1 cellular context compared by ENCODE assay signal in genomic region chr12:116561181-116561821, GRCh38.
TF ChIP-seq lines count a peak whose summit lies in the region.

No MANE protein-coding gene starts in this region.

TF ChIP-seq in H1, 55 proteins besides CTCF, POLR2A, EP300 and RAD21 (continued from another document):
- no peak for TF ChIP-seq ATF2 (IDR thresholded peaks at IDR 0.05; ENCODE audit: low read length)
- TF ChIP-seq CEBPB (IDR thresholded peaks at IDR 0.05; ENCODE audit: low read depth, low read length): no peak
- no peak for TF ChIP-seq CREB1 (IDR thresholded peaks at IDR 0.05)
- TF ChIP-seq ZNF274 (IDR thresholded peaks at IDR 0.05; ENCODE audit: borderline replicate concordance, extremely low read depth, low read length): no peak
- no peak for TF ChIP-seq CHD1 (IDR thresholded peaks at IDR 0.05; ENCODE audit: low read depth, low read length)
- no peak for TF ChIP-seq KDM5A (IDR thresholded peaks at IDR 0.05; ENCODE audit: low read length)
- TF ChIP-seq POU5F1 (IDR thresholded peaks at IDR 0.05; ENCODE audit: low read depth, low read length): no peak
- TF ChIP-seq JUN (IDR thresholded peaks at IDR 0.05; ENCODE audit: low read depth, low read length): no peak
- TF ChIP-seq MAFK (IDR thresholded peaks at IDR 0.05; ENCODE audit: low read depth, low read length): no peak
- TF ChIP-seq CBX5 (IDR thresholded peaks at IDR 0.05; ENCODE audit: low read depth, low read length): no peak
- no peak for TF ChIP-seq YY1 (IDR thresholded peaks at IDR 0.05; ENCODE audit: low read depth, low read length)
- no peak for TF ChIP-seq CTBP2 (IDR thresholded peaks at IDR 0.05; ENCODE audit: borderline replicate concordance, insufficient read depth, insufficient read length, low read length)
- no peak for TF ChIP-seq TAF7 (optimal IDR thresholded peaks at IDR 0.05; ENCODE audit: borderline replicate concordance, low read depth, low read length)
- TF ChIP-seq TCF12 (IDR thresholded peaks at IDR 0.05; ENCODE audit: low read depth, low read length): no peak
- TF ChIP-seq CHD2 (IDR thresholded peaks at IDR 0.05; ENCODE audit: low read length): no peak
- no peak for TF ChIP-seq SUZ12 (IDR thresholded peaks at IDR 0.05; ENCODE audit: low read length)
- TF ChIP-seq RFX5 (IDR thresholded peaks at IDR 0.05; ENCODE audit: borderline replicate concordance, low read depth, low read length): no peak
